ENCODE assay signal across 9 cellular contexts in genomic region chr9:109014267-109015025, GRCh38. TPM values are rescaled to one million over a fixed set of nuclear protein-coding genes. Genes with fewer than 3 reads are reported as not detected.
DNase-seq lines count a peak whose midpoint lies in the region; ATAC-seq and TF ChIP-seq lines count a peak whose summit lies in the region.
"Had no signal": no experiment of that assay in that cellular context is flagged by ENCODE, and none has a peak within 500 bp of the region (broad histone marks: within the 10 kb centered on the region; RNA-seq: fewer than 3 reads in every experiment).

No MANE protein-coding gene starts in this region.

- H3K4me3 ChIP-seq in skeletal muscle tissue (ENCODE audit: low read length in 3 of 3), result peak overlapping the region in 1 of 3 donors; percentile 82

- H3K4me3 Mint-ChIP-seq in HFFc6, result peak overlapping the region; percentile 89
- peak overlapping the region; percentile 89 for H3K4me3 Mint-ChIP-seq in activated naive CD8-positive, alpha-beta T cell treated with anti-CD3 and anti-CD28 coated beads, Interleukin-2, amount 10 ng/mL, durations not matched to agents 7 days and 5 days

- H3K27me3 ChIP-seq in skeletal muscle tissue (ENCODE audit: control insufficient read depth in 3 of 3, insufficient read depth in 3 of 3, low read length in 3 of 3), result no peaks in the 10 kb centered on the region

- no peaks in the 10 kb centered on the region for H3K9me3 ChIP-seq in skeletal muscle tissue (ENCODE audit: control insufficient read depth in 3 of 3, low read length in 3 of 3)

- H3K27ac ChIP-seq in skeletal muscle tissue (ENCODE audit: low read depth, low read length), result peak overlapping the region; percentile 82

- POLR2A ChIA-PET in activated naive CD8-positive, alpha-beta T cell treated with anti-CD3 and anti-CD28 coated beads, Interleukin-2, amount 10 ng/mL, durations not matched to agents 7 days and 5 days (lab: Charles Lee), result interaction anchor here (1.0 kb wide), 1 partner anchor 81 kb away, joined by 3 read pairs; the partner anchor contains the start of genes ABITRAM and ELP1
- POLR2A ChIA-PET in HEK293T (lab: Yijun Ruan, JAX), result no interaction called here

- TF ChIP-seq CTCF in HFFc6 (IDR thresholded peaks at IDR 0.05), result no peak

- DNase-seq in HFFc6 (peak; percentile 28), hepatic stellate cell (ENCODE audit: low spot score) (peak; percentile 24), NCI-H524 (lab: John Stamatoyannopoulos, UW) (no peak), HEK293T (ENCODE audit: extremely low spot score) (no peak)
- no peak for DNase-seq in activated naive CD8-positive, alpha-beta T cell treated with anti-CD3 and anti-CD28 coated beads, Interleukin-2, amount 10 ng/mL, durations not matched to agents 7 days and 5 days
- DNase-seq in stimulated activated CD4-positive, alpha-beta T cell treated with anti-CD3 and anti-CD28 coated beads, Interleukin-15, amount 100 ng/mL, for 24 hours, result no peak
- DNase-seq: activated CD4-positive, alpha-beta T cell treated with anti-CD3 and anti-CD28 coated beads, Interleukin-2, amount 50 U/mL, for 48 hours had no signal

- no peaks in the 10 kb centered on the region for H3K9me3 Mint-ChIP-seq in HFFc6
- no peaks in the 10 kb centered on the region for H3K9me3 Mint-ChIP-seq in activated naive CD8-positive, alpha-beta T cell treated with anti-CD3 and anti-CD28 coated beads, Interleukin-2, amount 10 ng/mL, durations not matched to agents 7 days and 5 days

- peaks cover 5% of the 10 kb centered on the region for H3K27me3 Mint-ChIP-seq in HFFc6 (ENCODE audit: insufficient read depth)
- no peaks in the 10 kb centered on the region for H3K27me3 Mint-ChIP-seq in activated naive CD8-positive, alpha-beta T cell treated with anti-CD3 and anti-CD28 coated beads, Interleukin-2, amount 10 ng/mL, durations not matched to agents 7 days and 5 days

- H3K36me3 ChIP-seq in skeletal muscle tissue (ENCODE audit: control insufficient read depth in 3 of 3, insufficient read depth in 3 of 3, low read length in 3 of 3), result peaks cover 0 to 4% (median 2%) of the 10 kb centered on the region in 3 donors

- H3K4me1 ChIP-seq in skeletal muscle tissue (ENCODE audit: control insufficient read depth in 3 of 3, insufficient read depth in 3 of 3, low read length in 3 of 3), result peaks cover 13 to 41% (median 28%) of the 10 kb centered on the region in 3 donors

- H3K36me3 Mint-ChIP-seq in HFFc6 (ENCODE audit: low read depth), result peaks cover 19% of the 10 kb centered on the region
- peaks cover 5% of the 10 kb centered on the region for H3K36me3 Mint-ChIP-seq in activated naive CD8-positive, alpha-beta T cell treated with anti-CD3 and anti-CD28 coated beads, Interleukin-2, amount 10 ng/mL, durations not matched to agents 7 days and 5 days

- peak overlapping the region; percentile 87 for H3K27ac Mint-ChIP-seq in HFFc6
- peak overlapping the region; percentile 54 for H3K27ac Mint-ChIP-seq in activated naive CD8-positive, alpha-beta T cell treated with anti-CD3 and anti-CD28 coated beads, Interleukin-2, amount 10 ng/mL, durations not matched to agents 7 days and 5 days

- H3K4me1 Mint-ChIP-seq in HFFc6 (ENCODE audit: low read depth), result peaks cover 52% of the 10 kb centered on the region
- peaks cover 24% of the 10 kb centered on the region for H3K4me1 Mint-ChIP-seq in activated naive CD8-positive, alpha-beta T cell treated with anti-CD3 and anti-CD28 coated beads, Interleukin-2, amount 10 ng/mL, durations not matched to agents 7 days and 5 days

- no peak for ATAC-seq in activated naive CD8-positive, alpha-beta T cell treated with anti-CD3 and anti-CD28 coated beads, Interleukin-2, amount 10 ng/mL, durations not matched to agents 7 days and 5 days (ENCODE audit: low read depth)
- ATAC-seq in HG02973 (IDR thresholded peaks at IDR 0.05; ENCODE audit: unreplicated experiment), result no peak

- CTCF ChIA-PET in HEK293T (lab: Yijun Ruan, JAX), result interaction anchor here (0.7 kb wide), 1 partner anchor 24 kb away, joined by 3 read pairs; no protein-coding TSS in a partner anchor

- peak overlapping the region in 2 of 3 donors; percentile 3 to 79 for H3K9ac ChIP-seq in skeletal muscle tissue (ENCODE audit: low read depth in 1 of 3, low read length in 3 of 3)

TF ChIP-seq in HEK293T, 16 proteins besides CTCF, POLR2A, EP300 and RAD21:
- TF ChIP-seq FOXK2 (IDR thresholded peaks at IDR 0.05) (no peak), NFRKB (IDR thresholded peaks at IDR 0.05) (no peak), ARNT (IDR thresholded peaks at IDR 0.05) (no peak), L3MBTL2 (conservative IDR thresholded peaks at IDR 0.05) (no peak)

RNA-seq across cellular contexts. Expression of gene CTNNAL1, which starts 1.1 kb away (rescaled TPM):
- total RNA-seq in HFFc6 (2021; fragmentation: NEBNext Ultra II Directional; extraction: Animal tissue kit (Norgen Biotek cat#: 25700)), result 100 to 1,000 TPM in 5 of 6 experiments, 10 to 100 TPM in 1; 95.3 to 112 (median 107) TPM
- total RNA-seq in activated naive CD8-positive, alpha-beta T cell treated with anti-CD3 and anti-CD28 coated beads, Interleukin-2, amount 10 ng/mL, durations not matched to agents 7 days and 5 days, result 10 to 100 TPM; 14.0 to 15.2 TPM
- 24.5 TPM for total RNA-seq in skeletal muscle tissue

Comparison
In these comparisons a context has a peak if more than half of its experiments do, and no peak if none do; other contexts are left out.
1. DNase-seq: peak in HFFc6 (single experiment) and hepatic stellate cell (single experiment); none in activated naive CD8-positive, alpha-beta T cell treated with anti-CD3 and anti-CD28 coated beads, Interleukin-2, amount 10 ng/mL, durations not matched to agents 7 days and 5 days (single experiment), NCI-H524 (0 of 2), stimulated activated CD4-positive, alpha-beta T cell treated with anti-CD3 and anti-CD28 coated beads, Interleukin-15, amount 100 ng/mL, for 24 hours (single experiment) and HEK293T (single experiment).